11 cellular contexts compared by ENCODE assay signal in the genomic region with DNA sequence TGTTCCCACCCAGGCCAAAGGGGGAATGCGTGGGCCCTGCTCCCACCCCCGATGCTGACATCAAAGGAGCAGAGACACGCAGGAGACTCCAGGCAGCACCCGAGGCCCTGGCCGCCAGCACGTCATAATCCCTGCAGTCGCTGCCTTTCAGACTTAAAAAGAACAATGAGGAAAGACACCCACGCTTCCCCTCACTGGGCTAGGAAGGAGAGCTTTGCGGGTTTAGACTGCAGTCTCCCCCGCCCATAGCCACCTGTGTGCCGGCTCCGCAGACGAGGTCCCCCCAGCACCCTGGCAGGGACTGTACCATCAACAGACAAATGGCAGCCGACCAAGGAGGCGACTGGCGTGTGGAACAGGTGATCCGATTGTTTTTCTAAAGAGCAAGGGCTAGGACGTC. TPM values are rescaled to one million over a fixed set of nuclear protein-coding genes. Genes with fewer than 3 reads are reported as not detected.
DNase-seq lines count a peak whose midpoint lies in the region; ATAC-seq and TF ChIP-seq lines count a peak whose summit lies in the region.
"Had no signal": no experiment of that assay in that cellular context is flagged by ENCODE, and none has a peak within 500 bp of the region (broad histone marks: within the 10 kb centered on the region; RNA-seq: fewer than 3 reads in every experiment).

No MANE protein-coding gene starts in this region.

- no peaks in the 10 kb centered on the region for H3K4me1 ChIP-seq in Peyer's patch

- H3K4me3 Mint-ChIP-seq in activated naive CD8-positive, alpha-beta T cell: peak overlapping the region; percentile 80
- peak overlapping the region in 5 of 8 donors; percentile 33 to 64 (median 37) for H3K4me3 Mint-ChIP-seq in naive B cell

- peaks cover 4% of the 10 kb centered on the region for H3K36me3 Mint-ChIP-seq in activated naive CD8-positive, alpha-beta T cell
- no peaks in the 10 kb centered on the region for H3K36me3 Mint-ChIP-seq in naive B cell
- H3K36me3 Mint-ChIP-seq: CD4-positive, CD25-positive, alpha-beta regulatory T cell had no signal

- H3K27ac ChIP-seq in Peyer's patch: no peak overlapping the region

- no peaks in the 10 kb centered on the region for H3K27me3 ChIP-seq in Peyer's patch

- no peak for TF ChIP-seq POLR2A in Peyer's patch (IDR thresholded peaks at IDR 0.05)

- H3K4me3 ChIP-seq in Peyer's patch: no peak overlapping the region

- no peak overlapping the region for H3K27ac Mint-ChIP-seq in activated naive CD8-positive, alpha-beta T cell
- H3K27ac Mint-ChIP-seq in naive B cell: no peak overlapping the region
- H3K27ac Mint-ChIP-seq: CD4-positive, CD25-positive, alpha-beta regulatory T cell had no signal

- H3K36me3 ChIP-seq in Peyer's patch: no peaks in the 10 kb centered on the region

- no peak for ATAC-seq in naive B cell (ENCODE audit: low read depth in 2 of 2)
- no peak for ATAC-seq in GM19467 (IDR thresholded peaks at IDR 0.05; ENCODE audit: unreplicated experiment)
- no peak for ATAC-seq in GM19023 (IDR thresholded peaks at IDR 0.05; ENCODE audit: unreplicated experiment)

- H3K9me3 Mint-ChIP-seq in activated naive CD8-positive, alpha-beta T cell (ENCODE audit: low read depth): no peaks in the 10 kb centered on the region
- H3K9me3 Mint-ChIP-seq in naive B cell: peaks cover 2 to 11% (median 4%) of the 10 kb centered on the region in 7 donors

- TF ChIP-seq CTCF in Peyer's patch (IDR thresholded peaks at IDR 0.05): no peak

- peak in 5 of 6 experiments; percentile 5 to 61 (median 31) for DNase-seq in stimulated activated naive CD4-positive, alpha-beta T cell (lab: John Stamatoyannopoulos, UW)
- DNase-seq in stimulated activated naive CD4-positive, alpha-beta T cell treated with Interleukin-2 at 50 U/mL for 16 hours (lab: John Stamatoyannopoulos, UW): no peak
- DNase-seq in naive B cell (no peak), NCI-H2171 treated with DMSO at 0.1 percent for 48 hours (lab: John Stamatoyannopoulos, UW) (no peak), Peyer's patch (no peak)
- DNase-seq: CD4-positive, CD25-positive, alpha-beta regulatory T cell; GOT3; NCI-H446 had no signal

- H3K9me3 ChIP-seq in Peyer's patch: no peaks in the 10 kb centered on the region

- H3K4me1 Mint-ChIP-seq in activated naive CD8-positive, alpha-beta T cell (ENCODE audit: low read depth): peaks cover 17% of the 10 kb centered on the region
- peaks cover 0 to 8% (median 8%) of the 10 kb centered on the region in 3 donors for H3K4me1 Mint-ChIP-seq in naive B cell

- peaks cover 8% of the 10 kb centered on the region for H3K27me3 Mint-ChIP-seq in activated naive CD8-positive, alpha-beta T cell
- peaks cover 28 to 47% (median 41%) of the 10 kb centered on the region in 3 donors for H3K27me3 Mint-ChIP-seq in naive B cell

RNA-seq across cellular contexts. Expression of gene GRB10, which starts 1.3 kb away (rescaled TPM):
- under 1 TPM in 1 of 6 donors, not detected in 5; 0.24 TPM for polyA plus RNA-seq in naive B cell (ENCODE audit: low read depth in 6 of 6)
- total RNA-seq in Peyer's patch: 10 to 100 TPM; 32.1 to 50.3 (median 38.1) TPM

Comparison
In these comparisons a context has a peak if more than half of its experiments do, and no peak if none do; other contexts are left out.
1. DNase-seq: peak in stimulated activated naive CD4-positive, alpha-beta T cell (5 of 6); none in stimulated activated naive CD4-positive, alpha-beta T cell treated with Interleukin-2 at 50 U/mL for 16 hours (single experiment), naive B cell (single experiment), NCI-H2171 treated with DMSO at 0.1 percent for 48 hours (single experiment) and Peyer's patch (0 of 3).